ENCODE assay signal across 15 cellular contexts in the genomic region with DNA sequence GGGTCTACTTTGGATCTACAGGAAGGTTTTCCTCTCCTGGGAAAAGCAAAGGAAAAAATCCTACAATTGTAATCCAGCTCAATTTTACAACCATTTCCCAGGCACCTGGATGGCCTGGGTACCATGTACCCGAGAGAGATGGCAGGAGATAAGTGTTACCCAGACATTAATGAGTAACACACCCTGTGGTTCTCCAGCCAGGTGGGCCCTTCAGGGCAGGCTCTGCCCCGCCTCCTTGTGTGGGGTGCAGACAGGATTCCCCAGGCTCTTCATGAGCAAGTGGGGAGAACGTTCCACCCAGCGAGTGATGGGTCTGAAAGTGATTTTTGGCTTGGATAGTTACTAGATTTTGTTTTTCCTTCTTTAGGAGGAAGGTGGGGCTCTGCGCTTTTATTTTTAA.
DNase-seq lines count a peak whose midpoint lies in the region; ATAC-seq and TF ChIP-seq lines count a peak whose summit lies in the region.
"Had no signal": no experiment of that assay in that cellular context is flagged by ENCODE, and none has a peak within 500 bp of the region (broad histone marks: within the 10 kb centered on the region; RNA-seq: fewer than 3 reads in every experiment).

No MANE protein-coding gene starts in this region.

- WGBS in trophoblast cell (ENCODE audit: extremely low coverage, insufficient coverage, insufficient read length): no CpG with 5 or more reads among the region's 5 CpGs
- WGBS in esophagus muscularis mucosa: 83% methylated on average over 5 of the region's 5 CpGs

- no peak overlapping the region for H3K4me2 ChIP-seq in trophoblast cell (ENCODE audit: low read length)
- H3K4me2 ChIP-seq: GM23338 had no signal

- no peak overlapping the region for H2AK5ac ChIP-seq in trophoblast cell (ENCODE audit: low read length)

- peaks cover 2% of the 10 kb centered on the region for H3K27me3 Mint-ChIP-seq in activated T-helper 1 cell treated with anti-CD3 and anti-CD28 coated beads, Interleukin-12 subunit alpha, Interleukin-12 subunit beta, Interleukin-2, Interleukin-4 antibody, amounts not matched to agents 30 ng/mL and 10 ng/mL and 1 ng/mL, durations not matched to agents 14 hours and 24 hours and 36 hours (ENCODE audit: insufficient read depth)
- peaks cover 26% of the 10 kb centered on the region for H3K27me3 Mint-ChIP-seq in WTC11 (ENCODE audit: low read depth)
- H3K27me3 Mint-ChIP-seq: CD4-positive, alpha-beta T cell had no signal

- no peaks in the 10 kb centered on the region for H3K79me2 ChIP-seq in trophoblast cell (ENCODE audit: control insufficient read depth, insufficient read depth, low read length, poor library complexity)

- H2AFZ ChIP-seq in trophoblast cell (ENCODE audit: insufficient read depth, low read length, poor library complexity): no peak overlapping the region
- H2AFZ ChIP-seq: GM23338 had no signal

- no peak overlapping the region for H3K4me3 Mint-ChIP-seq in activated T-helper 1 cell treated with anti-CD3 and anti-CD28 coated beads, Interleukin-12 subunit alpha, Interleukin-12 subunit beta, Interleukin-2, Interleukin-4 antibody, amounts not matched to agents 30 ng/mL and 10 ng/mL and 1 ng/mL, durations not matched to agents 14 hours and 24 hours and 36 hours
- H3K4me3 Mint-ChIP-seq in WTC11: no peak overlapping the region
- H3K4me3 Mint-ChIP-seq: CD4-positive, alpha-beta T cell; GM23338; HFFc6 had no signal

- H3K27me3 ChIP-seq in foreskin keratinocyte (peaks cover 9% of the 10 kb centered on the region), trophoblast cell (ENCODE audit: insufficient read depth, low read length) (no peaks in the 10 kb centered on the region), esophagus muscularis mucosa (peaks cover 0 to 16% (median 0%) of the 10 kb centered on the region in 4 donors)

- H2BK120ac ChIP-seq in trophoblast cell (ENCODE audit: insufficient read depth, low read length, poor library complexity): no peak overlapping the region

- H3K27ac ChIP-seq in foreskin keratinocyte: no peak overlapping the region
- H3K27ac ChIP-seq in trophoblast cell (ENCODE audit: low read depth, low read length): no peak overlapping the region
- H3K27ac ChIP-seq in esophagus muscularis mucosa (replicated peaks in 1 of 4): no peak overlapping the region
- H3K27ac ChIP-seq: C4-2B, HL-60 had no signal

- DNase-seq in foreskin keratinocyte (no peak), left kidney (ENCODE audit: low read depth, low spot score) (peak; percentile 36), trophoblast cell (no peak), esophagus muscularis mucosa (ENCODE audit: extremely low spot score) (no peak), NCI-H1436 treated with DMSO at 0.1 percent for 48 hours (lab: John Stamatoyannopoulos, UW) (no peak), WTC11 (ENCODE audit: low spot score) (no peak)
- no peak for DNase-seq in activated T-helper 1 cell treated with anti-CD3 and anti-CD28 coated beads, Interleukin-12 subunit alpha, Interleukin-12 subunit beta, Interleukin-2, Interleukin-4 antibody, amounts not matched to agents 30 ng/mL and 10 ng/mL and 1 ng/mL, durations not matched to agents 14 hours and 24 hours and 36 hours (ENCODE audit: low spot score)
- DNase-seq: ACHN; Caco-2; CD4-positive, alpha-beta T cell; HFFc6 had no signal

- POLR2A ChIA-PET in WTC11 (lab: Charles Lee): no interaction called here

- no peaks in the 10 kb centered on the region for H3K4me1 ChIP-seq in foreskin keratinocyte
- no peaks in the 10 kb centered on the region for H3K4me1 ChIP-seq in trophoblast cell (ENCODE audit: control insufficient read depth in 1 of 2, insufficient read depth in 2 of 2, low read length in 2 of 2)
- H3K4me1 ChIP-seq in esophagus muscularis mucosa: no peaks in the 10 kb centered on the region
- H3K4me1 ChIP-seq: Caco-2 had no signal

- H3K4ac ChIP-seq in trophoblast cell (ENCODE audit: low read depth, low read length): no peak overlapping the region

- H3K4me3 ChIP-seq in trophoblast cell (ENCODE audit: low read depth, low read length) (no peak overlapping the region), esophagus muscularis mucosa (no peak overlapping the region)
- H3K4me3 ChIP-seq: GM23338 had no signal

- H4K12ac ChIP-seq in trophoblast cell (ENCODE audit: low read depth, low read length): no peak overlapping the region

- no peak for TF ChIP-seq POLR2A in esophagus muscularis mucosa (IDR thresholded peaks at IDR 0.05; ENCODE audit: low read depth)

- H3K36me3 Mint-ChIP-seq in activated T-helper 1 cell treated with anti-CD3 and anti-CD28 coated beads, Interleukin-12 subunit alpha, Interleukin-12 subunit beta, Interleukin-2, Interleukin-4 antibody, amounts not matched to agents 30 ng/mL and 10 ng/mL and 1 ng/mL, durations not matched to agents 14 hours and 24 hours and 36 hours (ENCODE audit: low read depth): no peaks in the 10 kb centered on the region
- peaks cover 4% of the 10 kb centered on the region; the same call in 1 of the 2 replicates for H3K36me3 Mint-ChIP-seq in WTC11

- ATAC-seq in foreskin keratinocyte (peak; percentile 63), WTC11 (no peak)
- ATAC-seq: GM23338, HCT116 had no signal

- no peak overlapping the region for H2BK12ac ChIP-seq in trophoblast cell (ENCODE audit: low read length)

- H2BK5ac ChIP-seq in trophoblast cell (ENCODE audit: low read depth, low read length, poor library complexity): no peak overlapping the region

- H3K23ac ChIP-seq in trophoblast cell (ENCODE audit: low read length): no peak overlapping the region

- H3K79me1 ChIP-seq in trophoblast cell (ENCODE audit: low read length): no peaks in the 10 kb centered on the region

- no peak overlapping the region for H4K91ac ChIP-seq in trophoblast cell (ENCODE audit: low read depth, low read length)

- H3K9ac ChIP-seq in trophoblast cell (ENCODE audit: low read length): peak overlapping the region; percentile 50

- CTCF ChIA-PET in WTC11 (lab: Charles Lee): no interaction called here

- no peak for TF ChIP-seq CTCF in foreskin keratinocyte (conservative IDR thresholded peaks at IDR 0.05)
- TF ChIP-seq CTCF in esophagus muscularis mucosa (IDR thresholded peaks at IDR 0.05): no peak
- TF ChIP-seq CTCF in WTC11 (IDR thresholded peaks at IDR 0.05): no peak

- no peak overlapping the region for H3K27ac Mint-ChIP-seq in activated T-helper 1 cell treated with anti-CD3 and anti-CD28 coated beads, Interleukin-12 subunit alpha, Interleukin-12 subunit beta, Interleukin-2, Interleukin-4 antibody, amounts not matched to agents 30 ng/mL and 10 ng/mL and 1 ng/mL, durations not matched to agents 14 hours and 24 hours and 36 hours
- no peak overlapping the region for H3K27ac Mint-ChIP-seq in WTC11
- H3K27ac Mint-ChIP-seq: CD4-positive, alpha-beta T cell; GM23338; HFFc6 had no signal

- no peak for TF ChIP-seq EP300 in esophagus muscularis mucosa (IDR thresholded peaks at IDR 0.05)

- H3K4me1 Mint-ChIP-seq in activated T-helper 1 cell treated with anti-CD3 and anti-CD28 coated beads, Interleukin-12 subunit alpha, Interleukin-12 subunit beta, Interleukin-2, Interleukin-4 antibody, amounts not matched to agents 30 ng/mL and 10 ng/mL and 1 ng/mL, durations not matched to agents 14 hours and 24 hours and 36 hours (ENCODE audit: low read depth): no peaks in the 10 kb centered on the region
- no peaks in the 10 kb centered on the region for H3K4me1 Mint-ChIP-seq in WTC11

- H3K36me3 ChIP-seq in trophoblast cell (ENCODE audit: control insufficient read depth in 1 of 2, insufficient read depth in 2 of 2, low read length in 2 of 2): no peaks in the 10 kb centered on the region
- no peaks in the 10 kb centered on the region for H3K36me3 ChIP-seq in esophagus muscularis mucosa

- peaks cover 11% of the 10 kb centered on the region for H3K9me3 Mint-ChIP-seq in activated T-helper 1 cell treated with anti-CD3 and anti-CD28 coated beads, Interleukin-12 subunit alpha, Interleukin-12 subunit beta, Interleukin-2, Interleukin-4 antibody, amounts not matched to agents 30 ng/mL and 10 ng/mL and 1 ng/mL, durations not matched to agents 14 hours and 24 hours and 36 hours
- peaks cover 21% of the 10 kb centered on the region for H3K9me3 Mint-ChIP-seq in WTC11

- no peak overlapping the region for H4K8ac ChIP-seq in trophoblast cell (ENCODE audit: low read depth, low read length)

- H3K14ac ChIP-seq in trophoblast cell (ENCODE audit: low read length): no peak overlapping the region

- H3K9me3 ChIP-seq in trophoblast cell (ENCODE audit: insufficient read depth, low read depth, low read length) (peaks cover 12% of the 10 kb centered on the region), esophagus muscularis mucosa (no peaks in the 10 kb centered on the region)
- H3K9me3 ChIP-seq: Caco-2 had no signal

- intact Hi-C loops in esophagus muscularis mucosa (cut with DNase I): no loop called here
- intact Hi-C loops in activated T-helper 1 cell treated with anti-CD3 and anti-CD28 coated beads, Interleukin-12 subunit alpha, Interleukin-12 subunit beta, Interleukin-2, Interleukin-4 antibody, amounts not matched to agents 30 ng/mL and 10 ng/mL and 1 ng/mL, durations not matched to agents 14 hours and 24 hours and 36 hours (cut with micrococcal nuclease): no loop called here

- H3K18ac ChIP-seq in trophoblast cell (ENCODE audit: low read length): no peak overlapping the region

TF ChIP-seq in WTC11, 78 proteins besides CTCF, POLR2A, EP300 and RAD21 (continues in another document):
- TF ChIP-seq, protein P1, sequence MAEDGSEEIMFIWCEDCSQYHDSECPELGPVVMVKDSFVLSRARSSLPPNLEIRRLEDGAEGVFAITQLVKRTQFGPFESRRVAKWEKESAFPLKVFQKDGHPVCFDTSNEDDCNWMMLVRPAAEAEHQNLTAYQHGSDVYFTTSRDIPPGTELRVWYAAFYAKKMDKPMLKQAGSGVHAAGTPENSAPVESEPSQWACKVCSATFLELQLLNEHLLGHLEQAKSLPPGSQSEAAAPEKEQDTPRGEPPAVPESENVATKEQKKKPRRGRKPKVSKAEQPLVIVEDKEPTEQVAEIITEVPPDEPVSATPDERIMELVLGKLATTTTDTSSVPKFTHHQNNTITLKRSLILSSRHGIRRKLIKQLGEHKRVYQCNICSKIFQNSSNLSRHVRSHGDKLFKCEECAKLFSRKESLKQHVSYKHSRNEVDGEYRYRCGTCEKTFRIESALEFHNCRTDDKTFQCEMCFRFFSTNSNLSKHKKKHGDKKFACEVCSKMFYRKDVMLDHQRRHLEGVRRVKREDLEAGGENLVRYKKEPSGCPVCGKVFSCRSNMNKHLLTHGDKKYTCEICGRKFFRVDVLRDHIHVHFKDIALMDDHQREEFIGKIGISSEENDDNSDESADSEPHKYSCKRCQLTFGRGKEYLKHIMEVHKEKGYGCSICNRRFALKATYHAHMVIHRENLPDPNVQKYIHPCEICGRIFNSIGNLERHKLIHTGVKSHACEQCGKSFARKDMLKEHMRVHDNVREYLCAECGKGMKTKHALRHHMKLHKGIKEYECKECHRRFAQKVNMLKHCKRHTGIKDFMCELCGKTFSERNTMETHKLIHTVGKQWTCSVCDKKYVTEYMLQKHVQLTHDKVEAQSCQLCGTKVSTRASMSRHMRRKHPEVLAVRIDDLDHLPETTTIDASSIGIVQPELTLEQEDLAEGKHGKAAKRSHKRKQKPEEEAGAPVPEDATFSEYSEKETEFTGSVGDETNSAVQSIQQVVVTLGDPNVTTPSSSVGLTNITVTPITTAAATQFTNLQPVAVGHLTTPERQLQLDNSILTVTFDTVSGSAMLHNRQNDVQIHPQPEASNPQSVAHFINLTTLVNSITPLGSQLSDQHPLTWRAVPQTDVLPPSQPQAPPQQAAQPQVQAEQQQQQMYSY (CRISPR knock-in tag; IDR thresholded peaks at IDR 0.05): no peak
- no peak for TF ChIP-seq HMGA2 (CRISPR knock-in tag; IDR thresholded peaks at IDR 0.05)
